In the genomic region with DNA sequence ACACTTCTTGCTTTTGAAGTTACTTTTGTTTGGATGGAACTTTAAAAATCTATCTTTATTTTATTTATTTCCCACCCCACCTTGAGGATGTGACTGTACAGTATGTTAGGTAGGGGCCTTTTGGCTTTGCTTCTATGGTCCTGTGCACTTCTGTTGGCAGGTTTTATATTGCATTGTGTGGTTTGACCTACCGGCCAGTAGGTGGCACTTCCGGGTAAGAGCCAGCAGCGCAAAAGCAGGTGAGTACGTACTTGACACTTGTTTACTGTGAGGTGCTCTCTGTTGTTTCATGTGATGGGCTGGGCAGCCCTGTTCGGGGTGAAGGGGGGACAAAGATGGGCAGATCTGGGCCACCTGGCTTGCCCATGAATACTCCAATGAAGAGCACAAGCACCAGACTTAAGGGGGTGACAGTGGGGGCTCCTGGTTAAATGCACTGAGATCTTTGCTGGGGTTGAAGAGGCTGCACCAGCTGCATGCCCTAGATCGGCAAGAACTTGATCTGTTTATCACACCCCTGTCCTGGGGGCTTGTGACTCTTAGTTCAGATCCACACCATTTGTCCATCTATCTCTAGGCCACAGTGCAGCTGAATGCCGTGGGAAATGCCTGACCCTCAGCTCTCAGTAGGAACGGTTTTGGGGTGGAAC, we compare ENCODE assay signal across 8 cellular contexts.
A peak's percentile ranks its signal among the peaks of the same experiment; 100 is the strongest.
DNase-seq lines count a peak whose midpoint lies in the region; ATAC-seq and TF ChIP-seq lines count a peak whose summit lies in the region.

No MANE protein-coding gene starts in this region.

- CTCF ChIA-PET in BJ (lab: Yijun Ruan, JAX): interaction anchor here (0.6 to 2.0 kb wide), 3 partner anchors 11 to 325 kb away, joined by 3 to 6 read pairs (median 3); no protein-coding TSS in a partner anchor

- H3K9me3 ChIP-seq in SJCRH30 (replicated peaks): no peaks in the 10 kb centered on the region

- no peaks in the 10 kb centered on the region for H3K4me1 ChIP-seq in SJCRH30

- H3K36me3 ChIP-seq in BJ (ENCODE audit: control insufficient read depth, insufficient read depth, low read length) (no peaks in the 10 kb centered on the region), SJCRH30 (no peaks in the 10 kb centered on the region)

- in situ Hi-C loops in G401 (cut with HindIII; ENCODE audit: low sequenced_read_pairs): no loop called here

- H3K4me3 ChIP-seq in BJ (ENCODE audit: low read depth, low read length): no peak overlapping the region
- no peak overlapping the region for H3K4me3 ChIP-seq in SJCRH30

- POLR2A ChIA-PET in BJ (lab: Charles Lee): no interaction called here

- H3K27me3 ChIP-seq in BJ (ENCODE audit: control insufficient read depth, insufficient read depth, low read length): no peaks in the 10 kb centered on the region
- H3K27me3 ChIP-seq in SJCRH30: no peaks in the 10 kb centered on the region

- ATAC-seq in GM19328 (IDR thresholded peaks at IDR 0.05; ENCODE audit: unreplicated experiment): peak; percentile 91
- peak; percentile 93 for ATAC-seq in HG03175 (IDR thresholded peaks at IDR 0.05; ENCODE audit: unreplicated experiment)

- H3K27ac ChIP-seq in SJCRH30: no peak overlapping the region

- no peak for DNase-seq in BJ (ENCODE audit: low read depth)
- peak; percentile 77 for DNase-seq in RPMI8226
- DNase-seq in islet precursor cell: peak; percentile 69
- DNase-seq in mucosa of gallbladder (ENCODE audit: low spot score): no peak
- no peak for DNase-seq in SJCRH30
- DNase-seq in G401 (ENCODE audit: low spot score): no peak

- TF ChIP-seq CTCF in BJ (IDR thresholded peaks at IDR 0.05; ENCODE audit: insufficient read depth, low read depth, low read length): peak; percentile 42

Comparison
In these comparisons a context has a peak if more than half of its experiments do, and no peak if none do; other contexts are left out.
1. DNase-seq: peak in RPMI8226 (single experiment) and islet precursor cell (single experiment); none in BJ (single experiment), mucosa of gallbladder (single experiment), SJCRH30 (0 of 2) and G401 (single experiment).